In the genomic region with DNA sequence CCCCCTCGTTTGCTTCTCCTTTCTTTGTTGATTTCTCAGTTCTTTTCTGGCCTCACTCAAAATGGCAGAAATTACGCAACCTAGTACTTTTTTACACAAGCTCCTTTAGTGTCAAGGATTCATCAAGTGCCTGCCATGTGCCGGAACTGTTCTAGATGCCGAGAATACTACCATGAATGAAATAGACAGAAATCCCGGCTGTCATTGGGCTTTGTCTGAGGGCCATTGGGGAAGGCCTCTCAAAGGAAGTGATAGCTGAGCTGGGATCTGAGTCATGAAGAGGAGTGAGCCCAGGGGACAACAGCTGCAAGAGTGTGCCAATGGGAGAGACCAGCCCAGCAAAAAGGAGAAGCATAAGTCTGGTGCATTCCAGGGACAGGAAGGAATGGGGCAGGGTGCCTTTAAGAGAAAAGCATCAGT, we compare ENCODE assay signal across 8 cellular contexts. TPM values are rescaled to one million over a fixed set of nuclear protein-coding genes. Genes with fewer than 3 reads are reported as not detected.
DNase-seq lines count a peak whose midpoint lies in the region; ATAC-seq and TF ChIP-seq lines count a peak whose summit lies in the region.

No MANE protein-coding gene starts in this region.

- POLR2A ChIA-PET in GM10248 (lab: Yijun Ruan, JAX): no interaction called here

- no peaks in the 10 kb centered on the region for H3K36me3 ChIP-seq in heart left ventricle

- H3K4me1 ChIP-seq in heart left ventricle: peaks cover 0 to 44% (median 13%) of the 10 kb centered on the region in 12 donors

- no peak for TF ChIP-seq POLR2A in heart left ventricle (IDR thresholded peaks at IDR 0.05)

- 24 to 57% (median 37%) methylated on average over 5 of the region's 5 CpGs for WGBS in heart left ventricle, 4 donors

- no peaks in the 10 kb centered on the region for H3K27me3 ChIP-seq in heart left ventricle

- no peaks in the 10 kb centered on the region for H3K9me3 ChIP-seq in heart left ventricle

- H3K4me3 ChIP-seq in heart left ventricle: no peak overlapping the region

- H3K27ac ChIP-seq in heart left ventricle: peak overlapping the region in 11 of 12 donors; percentile 23 to 97 (median 67)

- CTCF ChIA-PET in GM10248 (lab: Yijun Ruan, JAX): interaction anchor here (1.1 kb wide), 1 partner anchor 123 kb away, joined by 4 read pairs; no protein-coding TSS in a partner anchor

- intact Hi-C loops in heart left ventricle (cut with DNase I): no loop called here

- ATAC-seq in heart left ventricle (peak; percentile 79 to 95 (median 92)), GM19023 (IDR thresholded peaks at IDR 0.05; ENCODE audit: unreplicated experiment) (no peak)

- DNase-seq in HS-27A (ENCODE audit: low read depth): peak; percentile 60
- peak; percentile 70 for DNase-seq in SW480 (ENCODE audit: low spot score)
- DNase-seq in heart left ventricle: peak in 4 of 5 donors; percentile 48 to 81 (median 64)
- DNase-seq in renal cortical epithelial cell (ENCODE audit: low read depth): peak; percentile 75
- no peak for DNase-seq in GM10248 (ENCODE audit: extremely low spot score)
- DNase-seq in RPMI8226: no peak
- DNase-seq in effector CD8-positive, alpha-beta T cell (lab: John Stamatoyannopoulos, UW): no peak

- TF ChIP-seq CTCF in heart left ventricle (IDR thresholded peaks at IDR 0.05): no peak
- TF ChIP-seq CTCF in GM10248 (IDR thresholded peaks at IDR 0.05; ENCODE audit: control extremely low read depth, extremely low read depth, low read depth, missing control alignments): no peak

RNA-seq across cellular contexts. Expression of gene PPP1CB, which starts 34.3 kb away (rescaled TPM):
- total RNA-seq in heart left ventricle: 100 to 1,000 TPM; 204 to 496 (median 427) TPM
- polyA plus RNA-seq in heart left ventricle: 100 to 1,000 TPM; 128 to 232 TPM
- 570 and 578 TPM in 2 replicates for total RNA-seq in renal cortical epithelial cell

Comparison
In these comparisons a context has a peak if more than half of its experiments do, and no peak if none do; other contexts are left out.
1. DNase-seq: peak in HS-27A (single experiment), SW480 (single experiment), heart left ventricle (4 of 5) and renal cortical epithelial cell (single experiment); none in GM10248 (single experiment), RPMI8226 (single experiment) and effector CD8-positive, alpha-beta T cell (single experiment).